Comparison of ENCODE assay signal across 17 cellular contexts in the genomic region with DNA sequence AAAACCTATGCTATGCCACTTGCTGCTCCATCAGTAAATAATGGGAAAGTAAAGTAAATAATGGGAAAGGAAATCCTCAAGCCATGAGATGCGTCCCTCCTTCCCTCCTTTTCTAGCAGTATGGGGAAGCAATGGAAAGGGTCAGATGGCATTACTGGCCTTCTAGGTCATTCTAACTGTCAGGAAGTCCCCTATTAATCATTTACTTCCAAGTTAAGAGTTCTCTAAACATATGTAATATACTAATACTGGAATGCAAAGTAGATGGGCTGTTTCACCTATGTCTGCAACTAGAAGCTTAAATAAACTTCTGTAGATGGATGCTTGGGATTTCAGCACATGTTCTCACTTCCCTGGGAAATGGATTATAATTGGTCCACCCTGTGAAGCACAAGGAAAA. TPM values are rescaled to one million over a fixed set of nuclear protein-coding genes. Genes with fewer than 3 reads are reported as not detected.
DNase-seq lines count a peak whose midpoint lies in the region; ATAC-seq and TF ChIP-seq lines count a peak whose summit lies in the region.
"Had no signal": no experiment of that assay in that cellular context is flagged by ENCODE, and none has a peak within 500 bp of the region (broad histone marks: within the 10 kb centered on the region; RNA-seq: fewer than 3 reads in every experiment).

No MANE protein-coding gene starts in this region.

- no peak overlapping the region for H3K4me3 ChIP-seq in left ventricle myocardium inferior
- H3K4me3 ChIP-seq: GM23248, HAP-1, K562 had no signal

- TF ChIP-seq CTCF in left ventricle myocardium inferior (IDR thresholded peaks at IDR 0.05; ENCODE audit: borderline replicate concordance) = no peak

- no peak overlapping the region for H3K27ac ChIP-seq in left ventricle myocardium inferior (replicated peaks)
- H3K27ac ChIP-seq: C4-2B, GM23248 had no signal

- ATAC-seq in GM18861 (IDR thresholded peaks at IDR 0.05; ENCODE audit: unreplicated experiment) (peak; percentile 75), GM18907 (IDR thresholded peaks at IDR 0.05; ENCODE audit: unreplicated experiment) (peak; percentile 77), HG02981 (IDR thresholded peaks at IDR 0.05; ENCODE audit: unreplicated experiment) (peak; percentile 53)
- ATAC-seq: K562 had no signal

- no peaks in the 10 kb centered on the region for H3K27me3 ChIP-seq in left ventricle myocardium inferior (ENCODE audit: low read depth)

- intact Hi-C loops in left ventricle myocardium inferior (cut with micrococcal nuclease) = no loop called here

- no peaks in the 10 kb centered on the region for H3K36me3 ChIP-seq in left ventricle myocardium inferior
- H3K36me3 ChIP-seq: HAP-1 had no signal

- H3K9me3 ChIP-seq in left ventricle myocardium inferior (replicated peaks) = no peaks in the 10 kb centered on the region
- H3K9me3 ChIP-seq: Caco-2, HAP-1 had no signal

- DNase-seq in renal cortical epithelial cell (ENCODE audit: low read depth) = peak; percentile 14
- DNase-seq in effector CD4-positive, alpha-beta T cell = no peak
- DNase-seq in cerebellar nuclear complex (lab: John Stamatoyannopoulos, UW) = no peak
- DNase-seq in left ventricle myocardium inferior = no peak
- DNase-seq: AML-193; Caco-2; CD4-positive, alpha-beta T cell; GDM1; GM23248; IMR-90 had no signal

- H3K4me1 ChIP-seq in left ventricle myocardium inferior = no peaks in the 10 kb centered on the region
- H3K4me1 ChIP-seq: Caco-2, HAP-1 had no signal

RNA-seq across cellular contexts. Expression of a gene that starts 55.9 kb away (rescaled TPM):
- not detected in 2 replicates for total RNA-seq in renal cortical epithelial cell
- total RNA-seq in left ventricle myocardium inferior = not detected
- total RNA-seq: Caco-2; CD4-positive, alpha-beta T cell; GM23248; H4; IMR-90; K562 had no signal
